ENCODE assay signal across 1 cellular context in genomic region chr3:115072265-115073008, GRCh38.
TF ChIP-seq lines count a peak whose summit lies in the region.

No MANE protein-coding gene starts in this region.

TF ChIP-seq in HepG2, 621 proteins besides CTCF, POLR2A, EP300 and RAD21 (continued from another document):
- no peak for TF ChIP-seq ZNF513 (CRISPR knock-in tag; conservative IDR thresholded peaks at IDR 0.05)
- TF ChIP-seq BORCS8-MEF2B (CRISPR knock-in tag; IDR thresholded peaks at IDR 0.05), result no peak
- TF ChIP-seq SATB2 (CRISPR knock-in tag; IDR thresholded peaks at IDR 0.05), result no peak
- TF ChIP-seq NCOA5 (CRISPR knock-in tag; IDR thresholded peaks at IDR 0.05), result no peak
- no peak for TF ChIP-seq MXD3 (CRISPR knock-in tag; IDR thresholded peaks at IDR 0.05)
- TF ChIP-seq ZNF670 (CRISPR knock-in tag; IDR thresholded peaks at IDR 0.05; ENCODE audit: borderline replicate concordance), result no peak
